40 cellular contexts compared by ENCODE assay signal in genomic region chr6:119204744-119205143, GRCh38.
"Had no signal": no experiment of that assay in that cellular context is flagged by ENCODE, and none has a peak within 500 bp of the region (broad histone marks: within the 10 kb centered on the region; RNA-seq: fewer than 3 reads in every experiment).

No MANE protein-coding gene starts in this region.

- H3K36me3 ChIP-seq: brain microvascular endothelial cell, breast epithelium, cardiac muscle cell had no signal

- H3K27me3 Mint-ChIP-seq: activated naive CD4-positive, alpha-beta T cell treated with anti-CD3 and anti-CD28 coated beads, Interleukin-2, amount 10 ng/mL, durations not matched to agents 7 days and 5 days; activated naive CD4-positive, alpha-beta T cell treated with anti-CD3 and anti-CD28 coated beads, Interleukin-2, amount 50 U/mL, for 24 hours; activated naive CD8-positive, alpha-beta T cell; activated naive CD8-positive, alpha-beta T cell treated with anti-CD3 and anti-CD28 coated beads for 36 hours; activated naive CD8-positive, alpha-beta T cell treated with anti-CD3 and anti-CD28 coated beads, Interleukin-2, amount 10 ng/mL, durations not matched to agents 7 days and 5 days; activated naive CD8-positive, alpha-beta T cell treated with anti-CD3 and anti-CD28 coated beads, Interleukin-2, amount 50 U/mL, for 24 hours; activated T-cell treated with anti-CD3 and anti-CD28 coated beads, Interleukin-2, amount 50 U/mL, for 24 hours; activated T-helper 17 cell treated with anti-CD3 and anti-CD28 coated beads, Interleukin-2, amount 50 U/mL, for 72 hours; brain; central memory CD8-positive, alpha-beta T cell had no signal

- H3K4me3 ChIP-seq: adrenal gland, ascending aorta, body of pancreas, breast epithelium, cardiac muscle cell had no signal

- H3K27ac Mint-ChIP-seq: activated naive CD4-positive, alpha-beta T cell treated with anti-CD3 and anti-CD28 coated beads for 36 hours; activated naive CD4-positive, alpha-beta T cell treated with anti-CD3 and anti-CD28 coated beads, Interleukin-2, amount 10 ng/mL, durations not matched to agents 7 days and 5 days; activated naive CD4-positive, alpha-beta T cell treated with anti-CD3 and anti-CD28 coated beads, Interleukin-2, amount 50 U/mL, for 24 hours; activated naive CD4-positive, alpha-beta T cell treated with anti-CD3 and anti-CD28 coated beads, Interleukin-2, amount 50 U/mL, for 72 hours; activated naive CD8-positive, alpha-beta T cell; activated naive CD8-positive, alpha-beta T cell treated with anti-CD3 and anti-CD28 coated beads for 36 hours; activated naive CD8-positive, alpha-beta T cell treated with anti-CD3 and anti-CD28 coated beads, Interleukin-2, amount 10 ng/mL, durations not matched to agents 7 days and 5 days; activated naive CD8-positive, alpha-beta T cell treated with anti-CD3 and anti-CD28 coated beads, Interleukin-2, amount 50 U/mL, for 24 hours; activated T-cell treated with anti-CD3 and anti-CD28 coated beads, Interleukin-2, amount 50 U/mL, for 24 hours; activated T-cell treated with anti-CD3 and anti-CD28 coated beads, Interleukin-2, amount 50 U/mL, for 72 hours; activated T-helper 1 cell treated with anti-CD3 and anti-CD28 coated beads, Interleukin-12 subunit alpha, Interleukin-12 subunit beta, Interleukin-2, Interleukin-4 antibody, amounts not matched to agents 30 ng/mL and 10 ng/mL and 1 ng/mL, durations not matched to agents 14 hours and 24 hours and 36 hours; activated T-helper 17 cell treated with anti-CD3 and anti-CD28 coated beads, Interleukin-2, amount 50 U/mL, for 72 hours; activated T-helper 2 cell treated with anti-CD3 and anti-CD28 coated beads, Interferon-gamma antibody, Interleukin-2, Interleukin-4, amounts not matched to agents 10 μg/mL and 5 μg/mL and 100 μg/mL, durations not matched to agents 14 hours and 24 hours and 36 hours; brain had no signal

- H3K27ac ChIP-seq: adrenal gland, ascending aorta, body of pancreas, brain microvascular endothelial cell, breast epithelium, cardiac muscle cell had no signal

- H3K4me1 Mint-ChIP-seq: activated T-helper 17 cell treated with anti-CD3 and anti-CD28 coated beads, Interleukin-2, amount 50 U/mL, for 72 hours; central memory CD8-positive, alpha-beta T cell had no signal

- H3K9me3 ChIP-seq: adrenal gland, ascending aorta, body of pancreas, breast epithelium had no signal

- FAIRE-seq: astrocyte, bronchial epithelial cell had no signal

- H3K9me3 Mint-ChIP-seq: activated naive CD4-positive, alpha-beta T cell treated with anti-CD3 and anti-CD28 coated beads for 36 hours; activated naive CD4-positive, alpha-beta T cell treated with anti-CD3 and anti-CD28 coated beads, Interleukin-2, amount 10 ng/mL, durations not matched to agents 7 days and 5 days; activated naive CD4-positive, alpha-beta T cell treated with anti-CD3 and anti-CD28 coated beads, Interleukin-2, amount 50 U/mL, for 24 hours; activated naive CD4-positive, alpha-beta T cell treated with anti-CD3 and anti-CD28 coated beads, Interleukin-2, amount 50 U/mL, for 72 hours; activated naive CD8-positive, alpha-beta T cell treated with anti-CD3 and anti-CD28 coated beads for 36 hours; activated naive CD8-positive, alpha-beta T cell treated with anti-CD3 and anti-CD28 coated beads, Interleukin-2, amount 10 ng/mL, durations not matched to agents 7 days and 5 days; activated naive CD8-positive, alpha-beta T cell treated with anti-CD3 and anti-CD28 coated beads, Interleukin-2, amount 50 U/mL, for 24 hours; activated T-cell treated with anti-CD3 and anti-CD28 coated beads, Interleukin-2, amount 50 U/mL, for 24 hours; activated T-cell treated with anti-CD3 and anti-CD28 coated beads, Interleukin-2, amount 50 U/mL, for 4 hours; activated T-cell treated with anti-CD3 and anti-CD28 coated beads, Interleukin-2, amount 50 U/mL, for 72 hours; activated T-helper 1 cell treated with anti-CD3 and anti-CD28 coated beads, Interleukin-12 subunit alpha, Interleukin-12 subunit beta, Interleukin-2, Interleukin-4 antibody, amounts not matched to agents 30 ng/mL and 10 ng/mL and 1 ng/mL, durations not matched to agents 14 hours and 24 hours and 36 hours; activated T-helper 17 cell treated with anti-CD3 and anti-CD28 coated beads, Interleukin-2, amount 50 U/mL, for 72 hours; activated T-helper 2 cell treated with anti-CD3 and anti-CD28 coated beads, Interferon-gamma antibody, Interleukin-2, Interleukin-4, amounts not matched to agents 10 μg/mL and 5 μg/mL and 100 μg/mL, durations not matched to agents 14 hours and 24 hours and 36 hours; brain; central memory CD8-positive, alpha-beta T cell had no signal

- ATAC-seq: activated naive CD4-positive, alpha-beta T cell treated with anti-CD3 and anti-CD28 coated beads, Interleukin-2, amount 50 U/mL, for 72 hours; activated naive CD8-positive, alpha-beta T cell treated with anti-CD3 and anti-CD28 coated beads, Interleukin-2, amount 50 U/mL, for 24 hours; activated T-cell treated with anti-CD3 and anti-CD28 coated beads, Interleukin-2, amount 50 U/mL, for 4 hours; activated T-cell treated with anti-CD3 and anti-CD28 coated beads, Interleukin-2, amount 50 U/mL, for 72 hours; activated T-helper 17 cell treated with anti-CD3 and anti-CD28 coated beads, Interleukin-2, amount 50 U/mL, for 72 hours; body of pancreas had no signal

- H3K36me3 Mint-ChIP-seq: brain had no signal

- H3K27me3 ChIP-seq: adrenal gland, ascending aorta, body of pancreas, brain microvascular endothelial cell, breast epithelium, cardiac muscle cell had no signal

- H3K4me3 Mint-ChIP-seq: activated naive CD4-positive, alpha-beta T cell treated with anti-CD3 and anti-CD28 coated beads for 36 hours; activated naive CD4-positive, alpha-beta T cell treated with anti-CD3 and anti-CD28 coated beads, Interleukin-2, amount 10 ng/mL, durations not matched to agents 7 days and 5 days; activated naive CD4-positive, alpha-beta T cell treated with anti-CD3 and anti-CD28 coated beads, Interleukin-2, amount 50 U/mL, for 24 hours; activated naive CD8-positive, alpha-beta T cell; activated naive CD8-positive, alpha-beta T cell treated with anti-CD3 and anti-CD28 coated beads for 36 hours; activated naive CD8-positive, alpha-beta T cell treated with anti-CD3 and anti-CD28 coated beads, Interleukin-2, amount 10 ng/mL, durations not matched to agents 7 days and 5 days; activated naive CD8-positive, alpha-beta T cell treated with anti-CD3 and anti-CD28 coated beads, Interleukin-2, amount 50 U/mL, for 24 hours; activated T-cell treated with anti-CD3 and anti-CD28 coated beads, Interleukin-2, amount 50 U/mL, for 24 hours; activated T-cell treated with anti-CD3 and anti-CD28 coated beads, Interleukin-2, amount 50 U/mL, for 4 hours; activated T-cell treated with anti-CD3 and anti-CD28 coated beads, Interleukin-2, amount 50 U/mL, for 72 hours; activated T-helper 1 cell treated with anti-CD3 and anti-CD28 coated beads, Interleukin-12 subunit alpha, Interleukin-12 subunit beta, Interleukin-2, Interleukin-4 antibody, amounts not matched to agents 30 ng/mL and 10 ng/mL and 1 ng/mL, durations not matched to agents 14 hours and 24 hours and 36 hours; activated T-helper 17 cell treated with anti-CD3 and anti-CD28 coated beads, Interleukin-2, amount 50 U/mL, for 72 hours; brain; central memory CD8-positive, alpha-beta T cell had no signal

- DNase-seq: activated effector memory CD4-positive, alpha-beta T cell treated with anti-CD3 and anti-CD28 coated beads, Interleukin-2, amount 50 U/mL, for 16 hours; activated effector memory CD4-positive, alpha-beta T cell treated with Interleukin-2 at 50 U/mL for 16 hours; activated gamma-delta T cell; activated gamma-delta T cell treated with Interleukin-2 at 50 U/mL for 16 hours; activated naive CD4-positive, alpha-beta T cell; activated naive CD4-positive, alpha-beta T cell treated with anti-CD3 and anti-CD28 coated beads for 36 hours; activated naive CD4-positive, alpha-beta T cell treated with anti-CD3 and anti-CD28 coated beads, Interleukin-2, amount 10 ng/mL, durations not matched to agents 7 days and 5 days; activated naive CD4-positive, alpha-beta T cell treated with anti-CD3 and anti-CD28 coated beads, Interleukin-2, amount 50 U/mL, for 16 hours; activated naive CD4-positive, alpha-beta T cell treated with Interleukin-2 at 50 U/mL for 16 hours; activated naive CD8-positive, alpha-beta T cell treated with anti-CD3 and anti-CD28 coated beads for 36 hours; activated naive CD8-positive, alpha-beta T cell treated with anti-CD3 and anti-CD28 coated beads, Interleukin-2, amount 10 ng/mL, durations not matched to agents 7 days and 5 days; activated naive CD8-positive, alpha-beta T cell treated with anti-CD3 and anti-CD28 coated beads, Interleukin-2, amount 50 U/mL, for 24 hours; activated T-cell treated with anti-CD3 and anti-CD28 coated beads, Interleukin-2, amount 50 U/mL, for 1 hour; activated T-cell treated with anti-CD3 and anti-CD28 coated beads, Interleukin-2, amount 50 U/mL, for 24 hours; activated T-cell treated with anti-CD3 and anti-CD28 coated beads, Interleukin-2, amount 50 U/mL, for 4 hours; activated T-cell treated with anti-CD3 and anti-CD28 coated beads, Interleukin-2, amount 50 U/mL, for 48 hours; activated T-cell treated with anti-CD3 and anti-CD28 coated beads, Interleukin-2, amount 50 U/mL, for 72 hours; adrenal gland; amniotic stem cell; amygdala; anterior cingulate cortex; aorta; body of pancreas; brain microvascular endothelial cell; caudate nucleus; central memory CD4-positive, alpha-beta T cell; cerebellar nuclear complex had no signal

- H3K4me1 ChIP-seq: adrenal gland, ascending aorta, breast epithelium had no signal
